9 cellular contexts compared by ENCODE assay signal in the genomic region with DNA sequence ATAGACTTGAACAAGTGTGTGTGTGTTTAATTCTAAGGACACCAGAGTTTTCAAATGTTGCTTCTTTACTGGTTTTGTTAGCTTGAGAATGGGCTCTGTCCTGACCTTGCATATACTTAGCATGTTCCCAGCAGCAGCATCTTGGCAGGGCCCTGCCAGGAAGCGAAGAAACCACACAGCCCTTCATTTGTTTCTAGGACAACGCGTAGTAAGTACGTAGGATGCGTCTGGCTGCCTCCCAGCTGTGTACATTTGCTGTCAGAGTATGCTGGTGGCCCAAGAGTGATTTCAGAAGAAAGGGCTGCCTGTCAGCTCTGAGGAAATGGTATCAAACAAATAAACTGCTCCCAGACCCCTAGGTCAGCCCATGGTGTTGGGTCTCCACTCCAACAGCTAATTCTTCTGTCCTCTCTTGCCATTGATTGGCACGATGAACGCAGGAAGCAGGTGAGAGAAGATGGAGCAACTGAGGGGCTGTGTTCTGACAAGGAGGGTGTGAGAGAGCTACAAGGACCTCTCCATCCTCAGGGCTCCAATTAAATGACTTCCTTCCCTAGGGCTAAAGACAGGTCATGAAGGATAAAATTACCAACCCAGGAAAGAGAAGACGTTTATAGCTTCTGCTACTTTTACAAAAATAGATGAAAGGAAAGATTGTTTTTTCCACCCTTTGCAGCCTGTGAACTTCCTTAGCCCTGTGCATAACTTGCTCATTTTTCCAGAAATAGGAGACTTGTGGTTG. TPM values are rescaled to one million over a fixed set of nuclear protein-coding genes. Genes with fewer than 3 reads are reported as not detected.
A peak's percentile ranks its signal among the peaks of the same experiment; 100 is the strongest.
DNase-seq lines count a peak whose midpoint lies in the region; ATAC-seq and TF ChIP-seq lines count a peak whose summit lies in the region.
"Had no signal": no experiment of that assay in that cellular context is flagged by ENCODE, and none has a peak within 500 bp of the region (broad histone marks: within the 10 kb centered on the region; RNA-seq: fewer than 3 reads in every experiment).

No MANE protein-coding gene starts in this region.

- no peaks in the 10 kb centered on the region for H3K9me3 ChIP-seq in transverse colon

- TF ChIP-seq EP300 in transverse colon (IDR thresholded peaks at IDR 0.05; ENCODE audit: low read depth), result no peak

- in situ Hi-C loops in brain microvascular endothelial cell (cut with HindIII; ENCODE audit: low pct_ligation_motif_present, low sequenced_read_pairs), result no loop called here
- in situ Hi-C loops in transverse colon (cut with MboI; ENCODE audit: low pct_ligation_motif_present in 1 of 4, low pct_unique_long_range_greater_than_20kb in 1 of 4, low sequenced_read_pairs in 3 of 4), result no loop called here

- H3K27ac ChIP-seq in brain microvascular endothelial cell, result no peak overlapping the region
- H3K27ac ChIP-seq in transverse colon, result no peak overlapping the region

- no peak for DNase-seq in stimulated activated naive CD8-positive, alpha-beta T cell treated with anti-CD3 and anti-CD28 coated beads, Interleukin-15, amount 100 ng/mL, for 72 hours
- no peak for DNase-seq in stimulated activated naive CD8-positive, alpha-beta T cell treated with anti-CD3 and anti-CD28 coated beads, Interleukin-15, Interleukin-2, amounts not matched to agents 100 U/mL and 50 U/mL, for 24 hours
- DNase-seq in brain microvascular endothelial cell (peak; percentile 83), transverse colon (peak; percentile 39), NCI-H748 treated with DMSO at 0.1 percent for 48 hours (lab: John Stamatoyannopoulos, UW) (no peak)
- DNase-seq in effector CD8-positive, alpha-beta T cell (lab: John Stamatoyannopoulos, UW), result no peak
- no peak for DNase-seq in activated CD8-positive, alpha-beta memory T cell treated with anti-CD3 and anti-CD28 coated beads for 24 hours

- 44 to 53% methylated on average over 1 to 8 of the region's 8 CpGs for WGBS in transverse colon (ENCODE audit: low coverage in 1 of 2), 2 donors

- no peak overlapping the region for H3K4me3 ChIP-seq in brain microvascular endothelial cell (ENCODE audit: low read depth, low read length)
- no peak overlapping the region for H3K4me3 ChIP-seq in transverse colon

- H3K27me3 ChIP-seq in brain microvascular endothelial cell (replicated peaks), result no peaks in the 10 kb centered on the region
- peaks cover 12% of the 10 kb centered on the region for H3K27me3 ChIP-seq in transverse colon

- no peaks in the 10 kb centered on the region for H3K4me1 Mint-ChIP-seq in stimulated activated naive CD8-positive, alpha-beta T cell treated with anti-CD3 and anti-CD28 coated beads, Interleukin-15, amount 100 ng/mL, for 72 hours

- H3K4me3 Mint-ChIP-seq in stimulated activated naive CD8-positive, alpha-beta T cell treated with anti-CD3 and anti-CD28 coated beads, Interleukin-15, amount 100 ng/mL, for 72 hours, result no peak overlapping the region
- H3K4me3 Mint-ChIP-seq: CD8-positive, alpha-beta memory T cell had no signal

- peaks cover 0 to 2% (median 0%) of the 10 kb centered on the region in 4 donors for H3K4me1 ChIP-seq in transverse colon

- H3K27me3 Mint-ChIP-seq in stimulated activated naive CD8-positive, alpha-beta T cell treated with anti-CD3 and anti-CD28 coated beads, Interleukin-15, amount 100 ng/mL, for 72 hours, result peaks cover 41% of the 10 kb centered on the region

- no peaks in the 10 kb centered on the region for H3K9me3 Mint-ChIP-seq in stimulated activated naive CD8-positive, alpha-beta T cell treated with anti-CD3 and anti-CD28 coated beads, Interleukin-15, amount 100 ng/mL, for 72 hours

- TF ChIP-seq POLR2A in transverse colon (IDR thresholded peaks at IDR 0.05), result no peak

- ATAC-seq in stimulated activated naive CD8-positive, alpha-beta T cell treated with anti-CD3 and anti-CD28 coated beads, Interleukin-15, amount 100 ng/mL, for 72 hours, result peak; percentile 58
- ATAC-seq in stimulated activated naive CD8-positive, alpha-beta T cell treated with anti-CD3 and anti-CD28 coated beads, Interleukin-15, Interleukin-2, amounts not matched to agents 100 U/mL and 50 U/mL, for 24 hours, result no peak
- peak; percentile 62 for ATAC-seq in HG03039 (IDR thresholded peaks at IDR 0.05; ENCODE audit: unreplicated experiment)

- H3K27ac Mint-ChIP-seq in stimulated activated naive CD8-positive, alpha-beta T cell treated with anti-CD3 and anti-CD28 coated beads, Interleukin-15, amount 100 ng/mL, for 72 hours, result no peak overlapping the region

- TF ChIP-seq CTCF in brain microvascular endothelial cell (IDR thresholded peaks at IDR 0.05; ENCODE audit: low read depth, low read length, missing control alignments) (no peak), transverse colon (IDR thresholded peaks at IDR 0.05) (no peak)

- H3K36me3 ChIP-seq in brain microvascular endothelial cell (replicated peaks), result no peaks in the 10 kb centered on the region
- no peaks in the 10 kb centered on the region for H3K36me3 ChIP-seq in transverse colon

- intact Hi-C loops in transverse colon (cut with DNase I; ENCODE audit: low total_unique reads), result no loop called here

RNA-seq across cellular contexts. Expression of a gene that starts 55.9 kb away (rescaled TPM):
- total RNA-seq in transverse colon, result 10 to 100 TPM in 3 of 4 donors, 1 to 10 TPM in 1; 7.2 to 42.4 (median 25.7) TPM

Comparison
In these comparisons a context has a peak if more than half of its experiments do, and no peak if none do; other contexts are left out.
1. DNase-seq: peak in brain microvascular endothelial cell (single experiment) and transverse colon (single experiment); none in stimulated activated naive CD8-positive, alpha-beta T cell treated with anti-CD3 and anti-CD28 coated beads, Interleukin-15, amount 100 ng/mL, for 72 hours (0 of 2), stimulated activated naive CD8-positive, alpha-beta T cell treated with anti-CD3 and anti-CD28 coated beads, Interleukin-15, Interleukin-2, amounts not matched to agents 100 U/mL and 50 U/mL, for 24 hours (single experiment), effector CD8-positive, alpha-beta T cell (single experiment), activated CD8-positive, alpha-beta memory T cell treated with anti-CD3 and anti-CD28 coated beads for 24 hours (single experiment) and NCI-H748 treated with DMSO at 0.1 percent for 48 hours (single experiment).